Comparison of ENCODE assay signal across 8 cellular contexts in the genomic region with DNA sequence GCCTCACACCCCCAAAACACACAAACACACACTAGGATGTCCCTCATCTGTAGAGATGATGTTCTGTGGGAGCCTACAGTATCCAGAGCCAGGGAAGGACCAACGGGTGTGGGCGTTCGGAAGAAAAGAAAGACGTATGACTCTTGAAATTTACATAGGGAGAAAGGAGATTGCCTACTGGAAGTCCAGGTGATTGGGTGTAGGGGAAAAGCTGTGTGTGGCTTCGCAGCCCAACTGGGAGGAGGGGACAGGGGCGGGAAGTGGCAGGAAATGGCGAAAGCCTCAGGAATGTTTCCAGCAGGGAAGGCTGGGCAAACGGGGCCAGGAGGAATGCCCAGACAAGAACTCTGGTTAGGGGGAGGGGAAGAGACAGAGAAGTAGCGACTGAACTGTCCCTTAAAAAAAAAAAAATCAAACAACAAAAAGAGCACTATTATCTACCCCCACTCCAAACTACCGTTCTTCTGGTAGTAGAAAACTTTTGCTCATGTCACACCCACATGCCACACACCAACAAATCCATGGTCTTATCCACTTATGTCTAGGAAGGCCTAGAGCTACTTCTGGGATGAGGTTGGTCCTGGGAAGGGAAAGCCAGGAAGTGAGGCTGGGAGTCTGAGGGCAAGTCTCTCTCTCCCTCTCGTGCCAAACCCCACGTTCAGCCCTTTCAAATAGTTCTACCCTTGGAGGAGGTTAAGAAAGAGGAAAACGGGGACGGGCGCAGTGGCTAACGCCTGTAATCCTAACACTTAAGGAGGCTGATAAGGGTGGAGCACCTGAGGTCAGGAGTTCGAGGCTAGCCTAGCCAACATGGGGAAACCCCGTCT. TPM values are rescaled to one million over a fixed set of nuclear protein-coding genes. Genes with fewer than 3 reads are reported as not detected.
DNase-seq lines count a peak whose midpoint lies in the region; ATAC-seq, FAIRE-seq and TF ChIP-seq lines count a peak whose summit lies in the region.

No MANE protein-coding gene starts in this region.

- dilution Hi-C loops in keratinocyte (cut with MboI; ENCODE audit: extremely low pct_ligation_motif_present, low sequenced_read_pairs) = no loop called here

- TF ChIP-seq EP300 in GM12878 (IDR thresholded peaks at IDR 0.05; ENCODE audit: borderline replicate concordance in 1 of 2, control insufficient read depth in 1 of 2, low read depth in 2 of 2, low read length in 2 of 2) = no peak

- TF ChIP-seq CTCF in BE2C (IDR thresholded peaks at IDR 0.05; ENCODE audit: low read depth, low read length) = no peak
- TF ChIP-seq CTCF in GM12878 (IDR thresholded peaks at IDR 0.05 in 2 of 3, conservative IDR thresholded peaks at IDR 0.05 in 1 of 3; ENCODE audit: control insufficient read depth in 2 of 3, extremely low read depth in 1 of 3, insufficient read depth in 1 of 3, low read depth in 3 of 3, low read length in 3 of 3) = no peak
- no peak for TF ChIP-seq CTCF in keratinocyte (optimal IDR thresholded peaks at IDR 0.05 in 1 of 3, IDR thresholded peaks at IDR 0.05 in 1 of 3, conservative IDR thresholded peaks at IDR 0.05 in 1 of 3; ENCODE audit: extremely low read depth in 1 of 3, insufficient read depth in 2 of 3, low read length in 3 of 3)

- intact Hi-C loops in GM12878 (cut with micrococcal nuclease; ENCODE audit: unreplicated experiment) = loop anchor here (5.0 kb wide), 1 partner anchor 90 kb away; a partner anchor contains a TSS

- H3K4me3 ChIP-seq in BE2C (ENCODE audit: low read depth, low read length) (peak overlapping the region; percentile 85; the same call in 1 of the 2 replicates), GM12878 (peak overlapping the region; percentile 61), keratinocyte (ENCODE audit: control insufficient read depth in 2 of 3, extremely low read depth in 1 of 3, insufficient read depth in 2 of 3, low read depth in 1 of 3, low read length in 3 of 3) (peak overlapping the region; percentile 57 to 79 (median 75))
- H3K4me3 ChIP-seq in Jurkat, Clone E6-1 (ENCODE audit: low read length) = peak overlapping the region; percentile 80

- H3K4me2 ChIP-seq in GM12878 (ENCODE audit: control insufficient read depth, insufficient read depth) (peak overlapping the region; percentile 88), keratinocyte (ENCODE audit: control insufficient read depth, extremely low read depth, insufficient read depth, low read depth, low read length) (peak overlapping the region; percentile 76)

- no peak overlapping the region; the same call in 1 of the 2 replicates for H3K27ac ChIP-seq in GM12878 (ENCODE audit: control insufficient read depth, insufficient read depth)
- peak overlapping the region; percentile 99 for H3K27ac ChIP-seq in keratinocyte (ENCODE audit: control insufficient read depth, insufficient read depth, low read length)
- peak overlapping the region; percentile 95 for H3K27ac ChIP-seq in temporal lobe (ENCODE audit: low read depth, low read length)

- H3K9ac ChIP-seq in GM12878 (ENCODE audit: control insufficient read depth, insufficient read depth, low read length) (peak overlapping the region; percentile 93), keratinocyte (ENCODE audit: control insufficient read depth, extremely low read depth, insufficient read depth, low read length) (peak overlapping the region; percentile 96)

- CTCF ChIA-PET in GM12878 (lab: Yijun Ruan, JAX) = interaction anchor here (0.7 to 20.6 kb wide), 11 partner anchors 8 to 225 kb away, joined by 3 to 226 read pairs (median 4); a partner anchor contains a TSS

- RAD21 ChIA-PET in GM12878 (lab: Charles Lee; ENCODE audit: unreplicated experiment) = interaction anchor here (0.9 to 2.8 kb wide), 9 partner anchors 10 to 103 kb away, joined by 3 to 20 read pairs (median 8); a partner anchor contains a TSS

- no peak for FAIRE-seq in GM12878 (lab: Jason Lieb, UNC)
- FAIRE-seq in keratinocyte (lab: Jason Lieb, UNC) = peak; percentile 52

- POLR2A ChIA-PET in GM12878 (lab: Charles Lee) = interaction anchor here (0.6 to 9.8 kb wide), 15 partner anchors 8 to 1274 kb away, joined by 3 to 140 read pairs (median 4); a partner anchor contains a TSS

- no peaks in the 10 kb centered on the region for H3K9me3 ChIP-seq in BE2C
- H3K9me3 ChIP-seq in GM12878 (replicated peaks; ENCODE audit: control insufficient read depth, insufficient read depth, low read length) = no peaks in the 10 kb centered on the region
- H3K9me3 ChIP-seq in keratinocyte (ENCODE audit: control insufficient read depth, low read depth, low read length) = no peaks in the 10 kb centered on the region

- H3K9me1 ChIP-seq in keratinocyte (ENCODE audit: control insufficient read depth, extremely low read depth, insufficient read depth, low read length) = no peaks in the 10 kb centered on the region

- in situ Hi-C loops in GM12878 (cut with MboI) = no loop called here

- TF ChIP-seq POLR2A in GM12878 (IDR thresholded peaks at IDR 0.05; ENCODE audit: low read depth, low read length) = no peak

- TSS peak; percentile 56 for BruUV-seq in GM12878 (replicated peaks; lab: Mats Ljungman, UMichigan)

- 71% methylated on average over 17 of the region's 18 CpGs for WGBS in GM12878 (ENCODE audit: insufficient coverage, insufficient replicate concordance, low lambda C conversion rate, missing lambda C conversion rate)

- no peak for DNase-seq in BE2C
- no peak for DNase-seq in Jurkat, Clone E6-1 (ENCODE audit: low read depth, low spot score)
- no peak for DNase-seq in GM12878 (ENCODE audit: low read depth, low spot score)
- peak; percentile 89 for DNase-seq in keratinocyte (ENCODE audit: low read depth, low spot score)
- DNase-seq in NCI-H748 treated with DMSO at 0.1 percent for 48 hours (lab: John Stamatoyannopoulos, UW) = no peak
- DNase-seq in NCI-H526 (lab: John Stamatoyannopoulos, UW) = no peak

- H4K20me1 ChIP-seq in GM12878 (ENCODE audit: control insufficient read depth, insufficient read depth) (no peaks in the 10 kb centered on the region), keratinocyte (ENCODE audit: control insufficient read depth, extremely low read depth, insufficient read depth, low read length) (no peaks in the 10 kb centered on the region)

- peaks cover 70% of the 10 kb centered on the region for H3K79me2 ChIP-seq in GM12878 (ENCODE audit: control insufficient read depth, insufficient read depth, low read length)
- peaks cover 57% of the 10 kb centered on the region for H3K79me2 ChIP-seq in keratinocyte (ENCODE audit: control insufficient read depth, insufficient read depth, low read length)

- H3K27me3 ChIP-seq in BE2C = no peaks in the 10 kb centered on the region
- H3K27me3 ChIP-seq in GM12878 (replicated peaks in 1 of 2; ENCODE audit: control insufficient read depth in 2 of 2, insufficient read depth in 2 of 2, low read length in 1 of 2) = no peaks in the 10 kb centered on the region
- no peaks in the 10 kb centered on the region for H3K27me3 ChIP-seq in keratinocyte (ENCODE audit: control insufficient read depth, extremely low read depth, insufficient read depth, low read length)

- H2AFZ ChIP-seq in GM12878 (ENCODE audit: control insufficient read depth, low read depth, low read length) = no peak overlapping the region
- no peak overlapping the region for H2AFZ ChIP-seq in keratinocyte (ENCODE audit: control insufficient read depth, low read length)

- SMC1A ChIA-PET in GM12878 (lab: Charles Lee; ENCODE audit: uncharacterized antibody, unreplicated experiment) = interaction anchor here (0.6 to 5.4 kb wide), 11 partner anchors 9 to 103 kb away, joined by 3 to 30 read pairs (median 4); a partner anchor contains a TSS

- H3K36me3 ChIP-seq in BE2C (peaks cover 8% of the 10 kb centered on the region), GM12878 (ENCODE audit: control insufficient read depth in 2 of 2, insufficient read depth in 2 of 2, low read length in 1 of 2) (peaks cover 0 to 7% of the 10 kb centered on the region in 2 experiments; a peak in 2 of 4 replicates), keratinocyte (ENCODE audit: control insufficient read depth in 2 of 2, extremely low read depth in 1 of 2, insufficient read depth in 2 of 2, low read length in 2 of 2) (peaks cover 3 to 18% of the 10 kb centered on the region in 2 experiments)

- no peak for TF ChIP-seq RAD21 in GM12878 (IDR thresholded peaks at IDR 0.05; ENCODE audit: insufficient read depth, low read depth, low read length)

- ATAC-seq in GM12878 = no peak
- ATAC-seq in GM19395 (IDR thresholded peaks at IDR 0.05; ENCODE audit: unreplicated experiment) = no peak

- H3K4me1 ChIP-seq in BE2C = peaks cover 27% of the 10 kb centered on the region
- peaks cover 31% of the 10 kb centered on the region for H3K4me1 ChIP-seq in GM12878 (ENCODE audit: control insufficient read depth, insufficient read depth, low read length)
- H3K4me1 ChIP-seq in keratinocyte (ENCODE audit: control insufficient read depth, extremely low read depth, insufficient read depth, low read length) = peaks cover 54% of the 10 kb centered on the region

RNA-seq across cellular contexts. Expression of a gene that starts 1.8 kb away (rescaled TPM):
- polyA plus RNA-seq in BE2C (2012; ENCODE audit: insufficient read depth, insufficient read length, low read depth) = 129 TPM
- polyA plus RNA-seq in Jurkat, Clone E6-1 (2012; ENCODE audit: insufficient read depth, insufficient read length) = 355 TPM
- total RNA-seq in GM12878 (2013; cell fraction: nucleolus; rRNA removed) = 19.6 and 23.8 TPM in 2 replicates
- total RNA-seq in GM12878 (2014; rRNA removed) = 176 and 192 TPM in 2 replicates
- 168 and 170 TPM in 2 replicates for total RNA-seq in GM12878 (2014; rRNA removed; fragmentation: Illumina TruSeq; extraction: Trizol)
- 125 and 134 TPM in 2 replicates for total RNA-seq in GM12878 (2021)
- 366 TPM for polyA plus RNA-seq in GM12878 (2011; ENCODE audit: low read depth)
- 534 and 543 TPM in 2 replicates for polyA plus RNA-seq in GM12878 (2011; rRNA removed)
- 498 and 551 TPM in 2 replicates for polyA plus RNA-seq in GM12878 (2011; cell fraction: cytosol; rRNA removed)
- polyA plus RNA-seq in GM12878 (2011; cell fraction: nucleus; rRNA removed) = 223 and 288 TPM in 2 replicates
- 190 and 203 TPM in 2 replicates for polyA plus RNA-seq in GM12878 (2012)
- 316 and 394 TPM in 2 replicates for polyA plus RNA-seq in GM12878 (2014; fragmentation: Illumina TruSeq; extraction: Trizol)
- polyA plus RNA-seq in GM12878 (2014; fragmentation: Nextera tagmentation; extraction: Ambion mirVana) = 100 to 1,000 TPM; 598 to 608 TPM
- 214 and 229 TPM in 2 replicates for polyA plus RNA-seq in GM12878 (2014; rRNA removed)
- 100 to 1,000 TPM; 411 to 419 TPM for polyA plus RNA-seq in GM12878 (2016; fragmentation: Nextera tagmentation; extraction: Ambion mirVana)
- 221 and 229 TPM in 2 replicates for polyA minus RNA-seq in GM12878 (2011; rRNA and poly(A)+ RNA removed)
- polyA minus RNA-seq in GM12878 (2011; cell fraction: cytosol; rRNA and poly(A)+ RNA removed) = 41.8 and 54.5 TPM in 2 replicates
- 32.4 and 34.0 TPM in 2 replicates for polyA minus RNA-seq in GM12878 (2011; cell fraction: nucleus; rRNA and poly(A)+ RNA removed)
- 133 to 300 TPM (median 217 TPM) in 3 replicates for polyA plus RNA-seq in keratinocyte
- 8.8 TPM for polyA plus RNA-seq in keratinocyte (2011; ENCODE audit: low read depth)
- 204 and 245 TPM in 2 replicates for polyA plus RNA-seq in keratinocyte (2011; cell fraction: cytosol; rRNA removed)
- 66.6 and 66.9 TPM in 2 replicates for polyA plus RNA-seq in keratinocyte (2011; cell fraction: nucleus; rRNA removed)
- polyA plus RNA-seq in keratinocyte (2012; ENCODE audit: low replicate concordance) = 78.8 and 129 TPM in 2 replicates
- polyA minus RNA-seq in keratinocyte = 75.8 to 128 TPM (median 83.8 TPM) in 3 replicates
- polyA minus RNA-seq in keratinocyte (2011; cell fraction: cytosol; rRNA and poly(A)+ RNA removed) = 44.7 TPM
- 10.4 and 19.9 TPM in 2 replicates for polyA minus RNA-seq in keratinocyte (2011; cell fraction: nucleus; rRNA and poly(A)+ RNA removed)
- 11.8 TPM for total RNA-seq in temporal lobe

RNA-seq across cellular contexts. Expression of a gene that starts 2.2 kb away (rescaled TPM):
- 263 TPM for polyA plus RNA-seq in BE2C (2012; ENCODE audit: insufficient read depth, insufficient read length, low read depth)
- 40.0 TPM for polyA plus RNA-seq in Jurkat, Clone E6-1 (2012; ENCODE audit: insufficient read depth, insufficient read length)
- 28.2 and 32.6 TPM in 2 replicates for total RNA-seq in GM12878 (2013; cell fraction: nucleolus; rRNA removed)
- 22.2 and 24.7 TPM in 2 replicates for total RNA-seq in GM12878 (2014; rRNA removed)
- total RNA-seq in GM12878 (2014; rRNA removed; fragmentation: Illumina TruSeq; extraction: Trizol) = 15.1 and 16.7 TPM in 2 replicates
- total RNA-seq in GM12878 (2021) = 36.5 and 38.3 TPM in 2 replicates
- polyA plus RNA-seq in GM12878 (2011; ENCODE audit: low read depth) = 20.5 TPM
- 25.8 and 49.3 TPM in 2 replicates for polyA plus RNA-seq in GM12878 (2011; rRNA removed)
- 43.4 and 48.7 TPM in 2 replicates for polyA plus RNA-seq in GM12878 (2011; cell fraction: cytosol; rRNA removed)
- 89.2 and 106 TPM in 2 replicates for polyA plus RNA-seq in GM12878 (2011; cell fraction: nucleus; rRNA removed)
- polyA plus RNA-seq in GM12878 (2012) = 21.0 and 29.9 TPM in 2 replicates
- 47.3 and 67.3 TPM in 2 replicates for polyA plus RNA-seq in GM12878 (2014; fragmentation: Illumina TruSeq; extraction: Trizol)
- 1 to 10 TPM; 2.6 to 3.7 TPM for polyA plus RNA-seq in GM12878 (2014; fragmentation: Nextera tagmentation; extraction: Ambion mirVana)
- 35.0 and 35.4 TPM in 2 replicates for polyA plus RNA-seq in GM12878 (2014; rRNA removed)
- polyA plus RNA-seq in GM12878 (2016; fragmentation: Nextera tagmentation; extraction: Ambion mirVana) = 10 to 100 TPM; 24.9 to 25.5 TPM
- polyA minus RNA-seq in GM12878 (2011; rRNA and poly(A)+ RNA removed) = 35.0 and 41.1 TPM in 2 replicates
- 13.8 and 21.9 TPM in 2 replicates for polyA minus RNA-seq in GM12878 (2011; cell fraction: cytosol; rRNA and poly(A)+ RNA removed)
- 14.7 and 25.1 TPM in 2 replicates for polyA minus RNA-seq in GM12878 (2011; cell fraction: nucleus; rRNA and poly(A)+ RNA removed)
- 245 to 385 TPM (median 272 TPM) in 3 replicates for polyA plus RNA-seq in keratinocyte
- polyA plus RNA-seq in keratinocyte (2011; ENCODE audit: low read depth) = 41.9 TPM
- 316 and 399 TPM in 2 replicates for polyA plus RNA-seq in keratinocyte (2011; cell fraction: cytosol; rRNA removed)
- polyA plus RNA-seq in keratinocyte (2011; cell fraction: nucleus; rRNA removed) = 637 and 800 TPM in 2 replicates
- polyA plus RNA-seq in keratinocyte (2012; ENCODE audit: low replicate concordance) = 195 and 241 TPM in 2 replicates
- polyA minus RNA-seq in keratinocyte = 280 to 465 TPM (median 409 TPM) in 3 replicates
- polyA minus RNA-seq in keratinocyte (2011; cell fraction: cytosol; rRNA and poly(A)+ RNA removed) = 214 TPM
- 152 and 244 TPM in 2 replicates for polyA minus RNA-seq in keratinocyte (2011; cell fraction: nucleus; rRNA and poly(A)+ RNA removed)
- total RNA-seq in temporal lobe = 7.4 TPM

RNA-seq across cellular contexts. Expression of a gene that starts 10.4 kb away (rescaled TPM):
- polyA plus RNA-seq in BE2C (2012; ENCODE audit: insufficient read depth, insufficient read length, low read depth) = 183 TPM
- 80.9 TPM for polyA plus RNA-seq in Jurkat, Clone E6-1 (2012; ENCODE audit: insufficient read depth, insufficient read length)
- 28.4 and 33.1 TPM in 2 replicates for total RNA-seq in GM12878 (2013; cell fraction: nucleolus; rRNA removed)
- total RNA-seq in GM12878 (2014; rRNA removed) = 64.2 and 68.7 TPM in 2 replicates
- total RNA-seq in GM12878 (2014; rRNA removed; fragmentation: Illumina TruSeq; extraction: Trizol) = 41.4 and 41.9 TPM in 2 replicates
- total RNA-seq in GM12878 (2021) = 53.6 and 61.5 TPM in 2 replicates
- 25.9 TPM for polyA plus RNA-seq in GM12878 (2011; ENCODE audit: low read depth)
- 22.0 and 39.2 TPM in 2 replicates for polyA plus RNA-seq in GM12878 (2011; rRNA removed)
- polyA plus RNA-seq in GM12878 (2011; cell fraction: cytosol; rRNA removed) = 51.2 and 72.3 TPM in 2 replicates
- 74.9 and 79.0 TPM in 2 replicates for polyA plus RNA-seq in GM12878 (2011; cell fraction: nucleus; rRNA removed)
- 24.4 and 29.4 TPM in 2 replicates for polyA plus RNA-seq in GM12878 (2012)
- polyA plus RNA-seq in GM12878 (2014; fragmentation: Illumina TruSeq; extraction: Trizol) = 29.9 and 51.6 TPM in 2 replicates
- polyA plus RNA-seq in GM12878 (2014; fragmentation: Nextera tagmentation; extraction: Ambion mirVana) = 10 to 100 TPM; 22.9 to 30.1 TPM
- 78.7 and 85.7 TPM in 2 replicates for polyA plus RNA-seq in GM12878 (2014; rRNA removed)
- polyA plus RNA-seq in GM12878 (2016; fragmentation: Nextera tagmentation; extraction: Ambion mirVana) = 10 to 100 TPM; 82.5 to 93.4 TPM
- 40.4 and 64.8 TPM in 2 replicates for polyA minus RNA-seq in GM12878 (2011; rRNA and poly(A)+ RNA removed)
- 16.8 and 23.3 TPM in 2 replicates for polyA minus RNA-seq in GM12878 (2011; cell fraction: cytosol; rRNA and poly(A)+ RNA removed)
- polyA minus RNA-seq in GM12878 (2011; cell fraction: nucleus; rRNA and poly(A)+ RNA removed) = 18.7 and 27.7 TPM in 2 replicates
- 44.7 to 101 TPM (median 51.4 TPM) in 3 replicates for polyA plus RNA-seq in keratinocyte
- 39.1 TPM for polyA plus RNA-seq in keratinocyte (2011; ENCODE audit: low read depth)
- 46.5 and 61.9 TPM in 2 replicates for polyA plus RNA-seq in keratinocyte (2011; cell fraction: cytosol; rRNA removed)
- 99.8 and 124 TPM in 2 replicates for polyA plus RNA-seq in keratinocyte (2011; cell fraction: nucleus; rRNA removed)
- 54.2 and 66.7 TPM in 2 replicates for polyA plus RNA-seq in keratinocyte (2012; ENCODE audit: low replicate concordance)
- polyA minus RNA-seq in keratinocyte = 68.7 to 133 TPM (median 68.8 TPM) in 3 replicates
- 74.1 TPM for polyA minus RNA-seq in keratinocyte (2011; cell fraction: cytosol; rRNA and poly(A)+ RNA removed)
- 39.9 and 40.5 TPM in 2 replicates for polyA minus RNA-seq in keratinocyte (2011; cell fraction: nucleus; rRNA and poly(A)+ RNA removed)
- total RNA-seq in temporal lobe = 9.8 TPM

RNA-seq across cellular contexts. Expression of a gene that starts 11.1 kb away (rescaled TPM):
- 57.8 TPM for polyA plus RNA-seq in BE2C (2012; ENCODE audit: insufficient read depth, insufficient read length, low read depth)
- polyA plus RNA-seq in Jurkat, Clone E6-1 (2012; ENCODE audit: insufficient read depth, insufficient read length) = 38.0 TPM
- 21.0 and 21.3 TPM in 2 replicates for total RNA-seq in GM12878 (2013; cell fraction: nucleolus; rRNA removed)
- total RNA-seq in GM12878 (2014; rRNA removed) (21.1 and 21.9 TPM in 2 replicates), GM12878 (2014; rRNA removed; fragmentation: Illumina TruSeq; extraction: Trizol) (12.4 and 12.9 TPM in 2 replicates), GM12878 (2021) (32.9 and 33.8 TPM in 2 replicates), temporal lobe (10.1 TPM)
- polyA plus RNA-seq in GM12878 (2011; ENCODE audit: low read depth) = 9.9 TPM
- polyA plus RNA-seq in GM12878 (2011; rRNA removed) (14.4 and 22.8 TPM in 2 replicates), GM12878 (2014; fragmentation: Illumina TruSeq; extraction: Trizol) (19.8 and 24.2 TPM in 2 replicates), GM12878 (2014; fragmentation: Nextera tagmentation; extraction: Ambion mirVana) (1 to 10 TPM; 8.1 to 8.3 TPM), GM12878 (2014; rRNA removed) (27.8 and 30.0 TPM in 2 replicates), GM12878 (2016; fragmentation: Nextera tagmentation; extraction: Ambion mirVana) (10 to 100 TPM; 27.8 to 28.0 TPM), keratinocyte (15.1 to 22.3 TPM (median 15.9 TPM) in 3 replicates)
- 27.4 and 28.7 TPM in 2 replicates for polyA plus RNA-seq in GM12878 (2011; cell fraction: cytosol; rRNA removed)
- 43.9 and 46.6 TPM in 2 replicates for polyA plus RNA-seq in GM12878 (2011; cell fraction: nucleus; rRNA removed)
- polyA plus RNA-seq in GM12878 (2012) = 17.7 and 19.5 TPM in 2 replicates
- polyA minus RNA-seq in GM12878 (2011; rRNA and poly(A)+ RNA removed) = 12.5 and 20.0 TPM in 2 replicates
- 8.6 and 8.8 TPM in 2 replicates for polyA minus RNA-seq in GM12878 (2011; cell fraction: cytosol; rRNA and poly(A)+ RNA removed)
- 10.8 and 15.9 TPM in 2 replicates for polyA minus RNA-seq in GM12878 (2011; cell fraction: nucleus; rRNA and poly(A)+ RNA removed)
- 2.4 TPM for polyA plus RNA-seq in keratinocyte (2011; ENCODE audit: low read depth)
- polyA plus RNA-seq in keratinocyte (2011; cell fraction: cytosol; rRNA removed) = 15.2 and 15.6 TPM in 2 replicates
- 33.6 and 33.8 TPM in 2 replicates for polyA plus RNA-seq in keratinocyte (2011; cell fraction: nucleus; rRNA removed)
- 16.4 and 18.9 TPM in 2 replicates for polyA plus RNA-seq in keratinocyte (2012; ENCODE audit: low replicate concordance)
- polyA minus RNA-seq in keratinocyte = 15.5 to 20.0 TPM (median 15.6 TPM) in 3 replicates
- polyA minus RNA-seq in keratinocyte (2011; cell fraction: cytosol; rRNA and poly(A)+ RNA removed) = 20.5 TPM
- polyA minus RNA-seq in keratinocyte (2011; cell fraction: nucleus; rRNA and poly(A)+ RNA removed) = 10.2 and 12.9 TPM in 2 replicates

RNA-seq across cellular contexts. Expression of a gene that starts 16.8 kb away (rescaled TPM):
- polyA plus RNA-seq in BE2C (2012; ENCODE audit: insufficient read depth, insufficient read length, low read depth) = 5.8 TPM
- polyA plus RNA-seq in Jurkat, Clone E6-1 (2012; ENCODE audit: insufficient read depth, insufficient read length) = 24.7 TPM
- total RNA-seq in GM12878 (2013; cell fraction: nucleolus; rRNA removed) = 33.0 and 36.9 TPM in 2 replicates
- total RNA-seq in GM12878 (2014; rRNA removed) = 25.6 and 26.8 TPM in 2 replicates
- 14.3 and 15.6 TPM in 2 replicates for total RNA-seq in GM12878 (2014; rRNA removed; fragmentation: Illumina TruSeq; extraction: Trizol)
- 21.1 and 24.6 TPM in 2 replicates for total RNA-seq in GM12878 (2021)
- polyA plus RNA-seq in GM12878 (2011; ENCODE audit: low read depth) = 23.3 TPM
- 15.0 and 20.9 TPM in 2 replicates for polyA plus RNA-seq in GM12878 (2011; rRNA removed)
- 23.1 and 26.3 TPM in 2 replicates for polyA plus RNA-seq in GM12878 (2011; cell fraction: cytosol; rRNA removed)
- 37.4 and 41.6 TPM in 2 replicates for polyA plus RNA-seq in GM12878 (2011; cell fraction: nucleus; rRNA removed)
- polyA plus RNA-seq in GM12878 (2012) = 36.8 and 37.1 TPM in 2 replicates
- polyA plus RNA-seq in GM12878 (2014; fragmentation: Illumina TruSeq; extraction: Trizol) = 8.0 and 15.2 TPM in 2 replicates
- polyA plus RNA-seq in GM12878 (2014; fragmentation: Nextera tagmentation; extraction: Ambion mirVana) = 1 to 10 TPM in 1 of 2 experiments, under 1 TPM in 1; 0.63 to 2.0 TPM
- 22.4 and 22.9 TPM in 2 replicates for polyA plus RNA-seq in GM12878 (2014; rRNA removed)
- 10 to 100 TPM; 12.2 to 13.7 TPM for polyA plus RNA-seq in GM12878 (2016; fragmentation: Nextera tagmentation; extraction: Ambion mirVana)
- polyA minus RNA-seq in GM12878 (2011; rRNA and poly(A)+ RNA removed) = 10.8 and 26.6 TPM in 2 replicates
- polyA minus RNA-seq in GM12878 (2011; cell fraction: cytosol; rRNA and poly(A)+ RNA removed) = 7.4 and 8.3 TPM in 2 replicates
- 6.5 and 10.7 TPM in 2 replicates for polyA minus RNA-seq in GM12878 (2011; cell fraction: nucleus; rRNA and poly(A)+ RNA removed)
- polyA plus RNA-seq in keratinocyte = 15.1 to 29.9 TPM (median 15.6 TPM) in 3 replicates
- polyA plus RNA-seq in keratinocyte (2011; ENCODE audit: low read depth) = 5.8 TPM
- polyA plus RNA-seq in keratinocyte (2011; cell fraction: cytosol; rRNA removed) = 4.9 and 7.7 TPM in 2 replicates
- polyA plus RNA-seq in keratinocyte (2011; cell fraction: nucleus; rRNA removed) = 45.9 and 54.4 TPM in 2 replicates
- 15.9 and 21.9 TPM in 2 replicates for polyA plus RNA-seq in keratinocyte (2012; ENCODE audit: low replicate concordance)
- polyA minus RNA-seq in keratinocyte = 12.5 to 24.5 TPM (median 20.5 TPM) in 3 replicates
- polyA minus RNA-seq in keratinocyte (2011; cell fraction: cytosol; rRNA and poly(A)+ RNA removed) = 12.5 TPM
- 46.6 and 54.2 TPM in 2 replicates for polyA minus RNA-seq in keratinocyte (2011; cell fraction: nucleus; rRNA and poly(A)+ RNA removed)
- 17.2 TPM for total RNA-seq in temporal lobe
